ENCODE assay signal across 8 cellular contexts in the genomic region with DNA sequence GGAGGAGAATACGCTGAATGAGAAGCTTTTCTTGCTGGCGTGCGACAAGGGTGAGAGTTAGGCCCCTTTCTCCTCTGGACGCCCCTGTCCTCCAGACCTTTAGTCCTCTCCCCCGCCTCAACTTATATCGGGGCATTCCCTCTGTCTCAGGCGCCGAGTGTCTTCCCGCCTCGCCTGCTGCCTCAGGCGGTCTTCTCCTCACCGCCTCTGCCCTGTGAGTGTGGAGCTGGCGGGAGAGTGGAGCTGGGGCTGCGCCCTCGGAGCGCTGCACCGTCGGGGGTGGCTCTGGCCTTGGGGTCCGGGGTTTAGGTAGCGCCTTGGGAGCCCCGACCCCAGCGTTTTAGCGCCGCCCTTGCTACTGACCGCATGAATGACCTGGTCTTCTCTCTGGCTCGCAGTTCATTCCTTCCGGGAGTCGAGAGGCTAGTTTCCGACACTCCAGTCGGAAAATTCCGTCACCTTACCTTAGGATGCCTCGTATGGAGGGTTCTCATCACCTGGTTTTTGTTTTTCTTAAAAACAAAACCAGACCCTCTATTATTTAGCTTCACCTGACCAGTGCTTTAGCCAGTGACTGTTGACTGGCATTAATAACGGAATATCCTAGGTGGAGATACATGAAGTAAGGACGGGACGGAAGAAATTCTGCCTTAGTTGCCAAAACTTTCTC. TPM values are rescaled to one million over a fixed set of nuclear protein-coding genes. Genes with fewer than 3 reads are reported as not detected.
DNase-seq lines count a peak whose midpoint lies in the region; ATAC-seq and TF ChIP-seq lines count a peak whose summit lies in the region.

No MANE protein-coding gene starts in this region.

- peaks cover 33% of the 10 kb centered on the region for H3K27me3 Mint-ChIP-seq in activated CD4-positive, alpha-beta T cell treated with anti-CD3 and anti-CD28 coated beads for 36 hours

- no peak for TF ChIP-seq POLR2A in testis (IDR thresholded peaks at IDR 0.05)

- DNase-seq in MG63: peak; percentile 37
- DNase-seq in activated CD4-positive, alpha-beta T cell treated with anti-CD3 and anti-CD28 coated beads for 36 hours: no peak
- peak; percentile 56 for DNase-seq in midbrain (lab: John Stamatoyannopoulos, UW)
- peak; percentile 67 for DNase-seq in testis
- no peak for DNase-seq in mesenteric fat pad (ENCODE audit: low spot score)

- H3K9me2 ChIP-seq in DOHH2 (replicated peaks; ENCODE audit: control insufficient read depth, low read length): no peaks in the 10 kb centered on the region

- peak overlapping the region; percentile 81 for H3K4me2 ChIP-seq in DOHH2 (ENCODE audit: low read length)

- WGBS in esophagus, 2 donors: 6 to 10% methylated on average over 34 to 35 of the region's 35 CpGs
- WGBS in testis, 2 donors: 2 to 3% methylated on average over 31 to 35 of the region's 35 CpGs

- H3K9me3 Mint-ChIP-seq in activated CD4-positive, alpha-beta T cell treated with anti-CD3 and anti-CD28 coated beads for 36 hours (ENCODE audit: low read depth): peaks cover 2% of the 10 kb centered on the region

- CTCF ChIA-PET in activated CD4-positive, alpha-beta T cell treated with anti-CD3 and anti-CD28 coated beads for 36 hours (lab: Charles Lee): interaction anchor here (1.3 kb wide), 1 partner anchor 14 kb away, joined by 3 read pairs; no protein-coding TSS in a partner anchor

- intact Hi-C loops in activated CD4-positive, alpha-beta T cell treated with anti-CD3 and anti-CD28 coated beads for 36 hours (cut with DNase I, micrococcal nuclease): loop anchor here (1.0 to 5.0 kb wide), 10 partner anchors 129 to 1248 kb away; a partner anchor contains a TSS
- intact Hi-C loops in testis (cut with DNase I; ENCODE audit: low total_unique reads): no loop called here

- TF ChIP-seq CTCF in DOHH2 (IDR thresholded peaks at IDR 0.05; ENCODE audit: low read depth, low read length, poor library complexity, severe bottlenecking) (no peak), testis (IDR thresholded peaks at IDR 0.05) (no peak)

- 0 out of 2 replicates have a peak, but pooled peaks cover 5% of the 10 kb centered on the region for H3K27me3 ChIP-seq in DOHH2 (ENCODE audit: control insufficient read depth, low read length)
- H3K27me3 ChIP-seq in MG63: peaks cover 37% of the 10 kb centered on the region
- H3K27me3 ChIP-seq in esophagus (ENCODE audit: control insufficient read depth in 1 of 2, insufficient read depth in 2 of 2, low read length in 2 of 2): peaks cover 0 to 3% of the 10 kb centered on the region in 2 donors
- H3K27me3 ChIP-seq in testis: no peaks in the 10 kb centered on the region

- no peaks in the 10 kb centered on the region for H3K36me3 ChIP-seq in DOHH2 (ENCODE audit: control insufficient read depth, low read length)
- H3K36me3 ChIP-seq in MG63: no peaks in the 10 kb centered on the region
- H3K36me3 ChIP-seq in esophagus (ENCODE audit: control insufficient read depth in 2 of 2, insufficient read depth in 2 of 2, low read length in 1 of 2): no peaks in the 10 kb centered on the region
- no peaks in the 10 kb centered on the region for H3K36me3 ChIP-seq in testis (ENCODE audit: low read depth, missing control alignments)

- peak overlapping the region; percentile 74 for H3K27ac Mint-ChIP-seq in activated CD4-positive, alpha-beta T cell treated with anti-CD3 and anti-CD28 coated beads for 36 hours

- peak; percentile 13 for ATAC-seq in GM21737 (IDR thresholded peaks at IDR 0.05; ENCODE audit: unreplicated experiment)
- ATAC-seq in activated CD4-positive, alpha-beta T cell treated with anti-CD3 and anti-CD28 coated beads for 36 hours: peak; percentile 25

- peak overlapping the region; percentile 82 for H3K4me3 Mint-ChIP-seq in activated CD4-positive, alpha-beta T cell treated with anti-CD3 and anti-CD28 coated beads for 36 hours

- peaks cover 8% of the 10 kb centered on the region for H3K4me1 ChIP-seq in DOHH2 (ENCODE audit: control insufficient read depth, low read length)
- H3K4me1 ChIP-seq in esophagus (ENCODE audit: control insufficient read depth in 2 of 2, insufficient read depth in 2 of 2, low read length in 1 of 2): peaks cover 0 to 2% of the 10 kb centered on the region in 2 donors
- H3K4me1 ChIP-seq in testis: no peaks in the 10 kb centered on the region

- H3K9me3 ChIP-seq in DOHH2 (ENCODE audit: control insufficient read depth, insufficient read depth, low read length): no peaks in the 10 kb centered on the region
- H3K9me3 ChIP-seq in MG63: peaks cover 5% of the 10 kb centered on the region; the same call in 1 of the 2 replicates
- H3K9me3 ChIP-seq in esophagus (ENCODE audit: control insufficient read depth in 2 of 2, insufficient read depth in 1 of 2, low read depth in 1 of 2, low read length in 1 of 2): no peaks in the 10 kb centered on the region
- no peaks in the 10 kb centered on the region for H3K9me3 ChIP-seq in testis

- POLR2A ChIA-PET in activated CD4-positive, alpha-beta T cell treated with anti-CD3 and anti-CD28 coated beads for 36 hours (lab: Charles Lee): no interaction called here

- no peaks in the 10 kb centered on the region for H3K79me2 ChIP-seq in DOHH2 (ENCODE audit: control insufficient read depth, low read length)

- H3K36me3 Mint-ChIP-seq in activated CD4-positive, alpha-beta T cell treated with anti-CD3 and anti-CD28 coated beads for 36 hours (ENCODE audit: low read depth): no peaks in the 10 kb centered on the region

- H3K4me3 ChIP-seq in DOHH2 (ENCODE audit: low read length) (peak overlapping the region; percentile 79), MG63 (peak overlapping the region; percentile 57), esophagus (ENCODE audit: low read depth in 1 of 2, low read length in 2 of 2) (peak overlapping the region; percentile 64 to 72), testis (peak overlapping the region; percentile 84 to 95)

- H3K4me1 Mint-ChIP-seq in activated CD4-positive, alpha-beta T cell treated with anti-CD3 and anti-CD28 coated beads for 36 hours: peaks cover 11% of the 10 kb centered on the region

- H3F3A ChIP-seq in DOHH2 (ENCODE audit: control insufficient read depth, insufficient read depth): peaks cover 3% of the 10 kb centered on the region; the same call in 1 of the 2 replicates

- H4K20me1 ChIP-seq in DOHH2 (ENCODE audit: control insufficient read depth, insufficient read depth, low read depth, low read length): no peaks in the 10 kb centered on the region

- H3K27ac ChIP-seq in DOHH2 (ENCODE audit: low read depth, low read length) (no peak overlapping the region), esophagus (ENCODE audit: low read depth in 2 of 2, low read length in 1 of 2) (peak overlapping the region; percentile 88 to 89), testis (peak overlapping the region; percentile 90 to 94)

RNA-seq across cellular contexts. Expression of a gene that starts 1.0 kb away (rescaled TPM):
- 2.3 and 2.6 TPM in 2 replicates for total RNA-seq in MG63 (2014; rRNA removed; shearing (Covaris generic); ENCODE audit: low replicate concordance)
- total RNA-seq in activated CD4-positive, alpha-beta T cell treated with anti-CD3 and anti-CD28 coated beads for 36 hours: 1 to 10 TPM; 4.7 to 6.2 TPM
- polyA plus RNA-seq in esophagus: 1 to 10 TPM; 1.1 to 2.5 TPM
- 10 to 100 TPM; 23.1 to 24.8 TPM for total RNA-seq in testis
- polyA plus RNA-seq in testis (ENCODE audit: insufficient read depth, low read depth, low replicate concordance): 9.2 TPM
- total RNA-seq in mesenteric fat pad: 4.2 TPM

Comparison
In these comparisons a context has a peak if more than half of its experiments do, and no peak if none do; other contexts are left out.
1. DNase-seq: peak in MG63 (single experiment), midbrain (single experiment) and testis (single experiment); none in activated CD4-positive, alpha-beta T cell treated with anti-CD3 and anti-CD28 coated beads for 36 hours (single experiment) and mesenteric fat pad (single experiment).
2. Peak in every context shown above with its lines, with median percentiles within 50 percentile points of each other: H3K4me3 ChIP-seq.